Comparison of ENCODE assay signal across 17 cellular contexts in the genomic region with DNA sequence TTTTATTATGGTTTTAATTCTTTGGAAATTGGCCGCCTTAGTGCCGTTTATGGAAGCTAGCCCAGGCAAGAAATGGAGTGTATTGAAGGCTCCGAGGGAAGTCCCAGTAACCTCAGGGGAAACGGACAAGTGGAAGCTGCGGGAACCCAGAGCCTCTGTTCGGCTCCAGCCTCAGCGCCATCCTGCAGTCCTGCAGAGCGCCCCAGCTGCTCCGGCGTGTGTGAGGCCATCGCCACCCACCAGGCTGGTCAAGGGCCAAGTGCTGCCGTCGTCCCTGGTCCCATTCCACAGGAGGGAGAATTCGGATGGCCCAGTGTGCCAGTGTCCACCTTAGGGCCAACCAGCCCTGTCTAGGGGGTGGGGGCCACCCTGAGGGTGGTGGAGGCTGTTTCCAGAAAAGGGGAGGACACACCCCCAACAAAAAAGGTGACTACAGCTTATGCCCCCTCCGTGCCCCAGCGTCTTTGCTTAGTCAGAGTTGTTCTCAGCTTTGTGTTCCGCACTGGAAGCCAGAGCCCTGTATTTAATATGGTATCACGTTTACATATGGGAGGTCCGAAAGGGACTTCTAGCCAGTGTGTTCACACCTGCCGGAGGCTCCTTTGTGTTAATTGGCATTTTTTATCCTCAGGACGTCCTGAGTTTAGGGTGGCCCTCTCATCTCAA.
"Had no signal": no experiment of that assay in that cellular context is flagged by ENCODE, and none has a peak within 500 bp of the region (broad histone marks: within the 10 kb centered on the region; RNA-seq: fewer than 3 reads in every experiment).

No MANE protein-coding gene starts in this region.

- H2AFZ ChIP-seq: neural progenitor cell, parathyroid adenoma had no signal

- H3K9ac ChIP-seq: neural progenitor cell, parathyroid adenoma had no signal

- ATAC-seq: activated CD4-positive, alpha-beta T cell treated with anti-CD3 and anti-CD28 coated beads for 36 hours; activated CD8-positive, alpha-beta T cell treated with anti-CD3 and anti-CD28 coated beads for 36 hours; esophagus mucosa; lower lobe of right lung; stimulated activated effector memory CD8-positive, alpha-beta T cell treated with anti-CD3 and anti-CD28 coated beads, Interleukin-12 subunit alpha, Interleukin-12 subunit beta, amount 100 ng/mL, for 72 hours; T-cell had no signal

- H3K27me3 ChIP-seq: ascending aorta, neural progenitor cell, thyroid gland had no signal

- H3K9me3 ChIP-seq: ascending aorta, lower lobe of right lung, thyroid gland had no signal

- H3K4me3 ChIP-seq: ascending aorta, lower lobe of right lung, neural progenitor cell, SK-N-MC, thyroid gland had no signal

- DNase-seq: activated CD4-positive, alpha-beta T cell treated with anti-CD3 and anti-CD28 coated beads for 36 hours; activated CD8-positive, alpha-beta memory T cell treated with anti-CD3 and anti-CD28 coated beads, Interleukin-2, amount 50 U/mL, for 4 hours; activated CD8-positive, alpha-beta T cell treated with anti-CD3 and anti-CD28 coated beads for 36 hours; activated effector memory CD4-positive, alpha-beta T cell treated with anti-CD3 and anti-CD28 coated beads, Interleukin-2, amount 50 U/mL, for 16 hours; activated T-cell treated with anti-CD3 and anti-CD28 coated beads, Interleukin-2, amount 50 U/mL, for 48 hours; immature natural killer cell; lower lobe of right lung; naive B cell; T-cell; thyroid gland had no signal

- H3K36me3 ChIP-seq: neural progenitor cell had no signal

- H3K4me1 ChIP-seq: ascending aorta, neural progenitor cell, parathyroid adenoma had no signal

- H3K4me2 ChIP-seq: neural progenitor cell had no signal

- H3K27ac ChIP-seq: ascending aorta, lower lobe of right lung, neural progenitor cell, parathyroid adenoma, SK-N-MC, thyroid gland, VCaP had no signal
